In genomic region chr10:131354380-131354779, GRCh38 we compare ENCODE assay signal across 20 cellular contexts. TPM values are rescaled to one million over a fixed set of nuclear protein-coding genes. Genes with fewer than 3 reads are reported as not detected.
DNase-seq lines count a peak whose midpoint lies in the region; ATAC-seq and TF ChIP-seq lines count a peak whose summit lies in the region.
"Had no signal": no experiment of that assay in that cellular context is flagged by ENCODE, and none has a peak within 500 bp of the region (broad histone marks: within the 10 kb centered on the region; RNA-seq: fewer than 3 reads in every experiment).

No MANE protein-coding gene starts in this region.

- no peaks in the 10 kb centered on the region for H3K79me2 ChIP-seq in hepatocyte
- H3K79me2 ChIP-seq: parathyroid adenoma had no signal

- no peaks in the 10 kb centered on the region for H3K4me1 ChIP-seq in hepatocyte (ENCODE audit: insufficient read depth)
- H3K4me1 ChIP-seq: parathyroid adenoma, upper lobe of left lung had no signal

- no peak overlapping the region for H3K4me3 Mint-ChIP-seq in activated naive CD8-positive, alpha-beta T cell treated with anti-CD3 and anti-CD28 coated beads, Interleukin-2, amount 10 ng/mL, durations not matched to agents 7 days and 5 days
- no peak overlapping the region for H3K4me3 Mint-ChIP-seq in activated naive CD8-positive, alpha-beta T cell treated with anti-CD3 and anti-CD28 coated beads, Interleukin-2, amount 50 U/mL, for 24 hours
- H3K4me3 Mint-ChIP-seq: activated naive CD4-positive, alpha-beta T cell treated with anti-CD3 and anti-CD28 coated beads, Interleukin-2, amount 10 ng/mL, durations not matched to agents 7 days and 5 days; CD8-positive, alpha-beta memory T cell; dendritic cell treated with granulocyte-macrophage colony-stimulating factor and Interleukin-4, amounts not matched to agents 40 ng/mL and 50 ng/mL, for 4 days; stimulated activated naive B cell treated with anti-CD40 and anti-IgM and Interleukin-4, amounts not matched to agents 10 μg/mL and 1 μg/mL and 100 μg/mL, for 72 hours had no signal

- no peak for TF ChIP-seq CTCF in hepatocyte (IDR thresholded peaks at IDR 0.05; ENCODE audit: poor library complexity)

- H2AFZ ChIP-seq in hepatocyte = no peak overlapping the region
- H2AFZ ChIP-seq: parathyroid adenoma had no signal

- no peaks in the 10 kb centered on the region for H3K27me3 Mint-ChIP-seq in activated naive CD8-positive, alpha-beta T cell treated with anti-CD3 and anti-CD28 coated beads, Interleukin-2, amount 10 ng/mL, durations not matched to agents 7 days and 5 days
- no peaks in the 10 kb centered on the region for H3K27me3 Mint-ChIP-seq in activated naive CD8-positive, alpha-beta T cell treated with anti-CD3 and anti-CD28 coated beads, Interleukin-2, amount 50 U/mL, for 24 hours
- H3K27me3 Mint-ChIP-seq: activated naive CD4-positive, alpha-beta T cell treated with anti-CD3 and anti-CD28 coated beads, Interleukin-2, amount 10 ng/mL, durations not matched to agents 7 days and 5 days; dendritic cell treated with granulocyte-macrophage colony-stimulating factor and Interleukin-4, amounts not matched to agents 40 ng/mL and 50 ng/mL, for 4 days had no signal

- peaks cover 1% of the 10 kb centered on the region for H3K9me3 Mint-ChIP-seq in activated naive CD8-positive, alpha-beta T cell treated with anti-CD3 and anti-CD28 coated beads, Interleukin-2, amount 10 ng/mL, durations not matched to agents 7 days and 5 days
- no peaks in the 10 kb centered on the region for H3K9me3 Mint-ChIP-seq in activated naive CD8-positive, alpha-beta T cell treated with anti-CD3 and anti-CD28 coated beads, Interleukin-2, amount 50 U/mL, for 24 hours
- H3K9me3 Mint-ChIP-seq: dendritic cell treated with granulocyte-macrophage colony-stimulating factor and Interleukin-4, amounts not matched to agents 40 ng/mL and 50 ng/mL, for 4 days had no signal

- DNase-seq in activated naive CD8-positive, alpha-beta T cell treated with anti-CD3 and anti-CD28 coated beads, Interleukin-2, amount 10 ng/mL, durations not matched to agents 7 days and 5 days = no peak
- no peak for DNase-seq in activated naive CD8-positive, alpha-beta T cell treated with anti-CD3 and anti-CD28 coated beads, Interleukin-2, amount 50 U/mL, for 24 hours
- DNase-seq in OCI-M1 (lab: John Stamatoyannopoulos, UW) (peak; percentile 31), hepatocyte (ENCODE audit: low spot score) (peak; percentile 56), middle frontal gyrus (ENCODE audit: extremely low spot score, low spot score) (no peak), HuH-7.5 (ENCODE audit: low spot score) (no peak), mesenteric fat pad (ENCODE audit: low spot score) (no peak)
- DNase-seq: activated naive CD4-positive, alpha-beta T cell treated with anti-CD3 and anti-CD28 coated beads, Interleukin-2, amount 10 ng/mL, durations not matched to agents 7 days and 5 days; CD8-positive, alpha-beta memory T cell; IMR-90; left cardiac atrium; NCI-H1436 treated with DMSO at 0.1 percent for 48 hours; NCI-H2227 treated with DMSO at 0.1 percent for 48 hours; small intestine; stimulated activated naive B cell treated with anti-CD40 and anti-IgM and Interleukin-4, amounts not matched to agents 10 μg/mL and 1 μg/mL and 100 μg/mL, for 72 hours; upper lobe of left lung had no signal

- H3K9me3 ChIP-seq in hepatocyte (ENCODE audit: low read depth) = no peaks in the 10 kb centered on the region
- H3K9me3 ChIP-seq: upper lobe of left lung had no signal

- H3K36me3 ChIP-seq in hepatocyte (replicated peaks; ENCODE audit: insufficient read depth, low read depth) = no peaks in the 10 kb centered on the region
- H3K36me3 ChIP-seq: upper lobe of left lung had no signal

- peak overlapping the region; percentile 52 for H3K27ac Mint-ChIP-seq in activated naive CD8-positive, alpha-beta T cell treated with anti-CD3 and anti-CD28 coated beads, Interleukin-2, amount 10 ng/mL, durations not matched to agents 7 days and 5 days
- no peak overlapping the region for H3K27ac Mint-ChIP-seq in activated naive CD8-positive, alpha-beta T cell treated with anti-CD3 and anti-CD28 coated beads, Interleukin-2, amount 50 U/mL, for 24 hours
- H3K27ac Mint-ChIP-seq: activated naive CD4-positive, alpha-beta T cell treated with anti-CD3 and anti-CD28 coated beads, Interleukin-2, amount 10 ng/mL, durations not matched to agents 7 days and 5 days; CD8-positive, alpha-beta memory T cell; dendritic cell treated with granulocyte-macrophage colony-stimulating factor and Interleukin-4, amounts not matched to agents 40 ng/mL and 50 ng/mL, for 4 days; stimulated activated naive B cell treated with anti-CD40 and anti-IgM and Interleukin-4, amounts not matched to agents 10 μg/mL and 1 μg/mL and 100 μg/mL, for 72 hours had no signal

- ATAC-seq in activated naive CD8-positive, alpha-beta T cell treated with anti-CD3 and anti-CD28 coated beads, Interleukin-2, amount 10 ng/mL, durations not matched to agents 7 days and 5 days (ENCODE audit: low read depth) = no peak
- no peak for ATAC-seq in activated naive CD8-positive, alpha-beta T cell treated with anti-CD3 and anti-CD28 coated beads, Interleukin-2, amount 50 U/mL, for 24 hours
- no peak for ATAC-seq in HG03342 (IDR thresholded peaks at IDR 0.05; ENCODE audit: unreplicated experiment)
- ATAC-seq: left cardiac atrium; stimulated activated naive B cell treated with anti-CD40 and anti-IgM and Interleukin-4, amounts not matched to agents 10 μg/mL and 1 μg/mL and 100 μg/mL, for 72 hours had no signal

- no peaks in the 10 kb centered on the region for H3K36me3 Mint-ChIP-seq in activated naive CD8-positive, alpha-beta T cell treated with anti-CD3 and anti-CD28 coated beads, Interleukin-2, amount 10 ng/mL, durations not matched to agents 7 days and 5 days
- no peaks in the 10 kb centered on the region for H3K36me3 Mint-ChIP-seq in activated naive CD8-positive, alpha-beta T cell treated with anti-CD3 and anti-CD28 coated beads, Interleukin-2, amount 50 U/mL, for 24 hours (ENCODE audit: low read depth)
- H3K36me3 Mint-ChIP-seq: activated naive CD4-positive, alpha-beta T cell treated with anti-CD3 and anti-CD28 coated beads, Interleukin-2, amount 10 ng/mL, durations not matched to agents 7 days and 5 days; CD8-positive, alpha-beta memory T cell; stimulated activated naive B cell treated with anti-CD40 and anti-IgM and Interleukin-4, amounts not matched to agents 10 μg/mL and 1 μg/mL and 100 μg/mL, for 72 hours had no signal

- H4K20me1 ChIP-seq in hepatocyte (ENCODE audit: insufficient read depth, poor library complexity, severe bottlenecking) = no peaks in the 10 kb centered on the region

- WGBS in hepatocyte (ENCODE audit: low lambda C conversion rate, missing lambda C conversion rate) = 69% methylated on average over 9 of the region's 9 CpGs

- H3K4me1 Mint-ChIP-seq in activated naive CD8-positive, alpha-beta T cell treated with anti-CD3 and anti-CD28 coated beads, Interleukin-2, amount 10 ng/mL, durations not matched to agents 7 days and 5 days = no peaks in the 10 kb centered on the region
- H3K4me1 Mint-ChIP-seq in activated naive CD8-positive, alpha-beta T cell treated with anti-CD3 and anti-CD28 coated beads, Interleukin-2, amount 50 U/mL, for 24 hours = no peaks in the 10 kb centered on the region
- H3K4me1 Mint-ChIP-seq: activated naive CD4-positive, alpha-beta T cell treated with anti-CD3 and anti-CD28 coated beads, Interleukin-2, amount 10 ng/mL, durations not matched to agents 7 days and 5 days; CD8-positive, alpha-beta memory T cell; stimulated activated naive B cell treated with anti-CD40 and anti-IgM and Interleukin-4, amounts not matched to agents 10 μg/mL and 1 μg/mL and 100 μg/mL, for 72 hours had no signal

- H3K9me2 ChIP-seq in hepatocyte (replicated peaks; ENCODE audit: insufficient read depth) = no peaks in the 10 kb centered on the region

- H3K27me3 ChIP-seq in hepatocyte = no peaks in the 10 kb centered on the region
- H3K27me3 ChIP-seq: upper lobe of left lung had no signal

- H3K4me2 ChIP-seq in hepatocyte = no peak overlapping the region

- no peak overlapping the region for H3K27ac ChIP-seq in hepatocyte
- H3K27ac ChIP-seq: parathyroid adenoma, upper lobe of left lung had no signal

- H3K4me3 ChIP-seq in hepatocyte = no peak overlapping the region
- H3K4me3 ChIP-seq: upper lobe of left lung had no signal

- POLR2A ChIA-PET in activated naive CD8-positive, alpha-beta T cell treated with anti-CD3 and anti-CD28 coated beads, Interleukin-2, amount 10 ng/mL, durations not matched to agents 7 days and 5 days (lab: Charles Lee) = no interaction called here

RNA-seq across cellular contexts. Expression of gene TCERG1L, which starts 42.9 kb away (rescaled TPM):
- total RNA-seq in activated naive CD8-positive, alpha-beta T cell treated with anti-CD3 and anti-CD28 coated beads, Interleukin-2, amount 10 ng/mL, durations not matched to agents 7 days and 5 days = under 1 TPM; 0.20 to 0.36 TPM
- total RNA-seq in hepatocyte (0.12 and 0.47 TPM in 2 replicates), mesenteric fat pad (not detected)
- 0.26 and 0.73 TPM in 2 replicates for polyA plus RNA-seq in hepatocyte
- total RNA-seq: H4, IMR-90, left cardiac atrium had no signal
- polyA plus RNA-seq: IMR-90 had no signal

Comparison
In these comparisons a context has a peak if more than half of its experiments do, and no peak if none do; other contexts are left out.
1. DNase-seq: peak in OCI-M1 (single experiment) and hepatocyte (single experiment); none in activated naive CD8-positive, alpha-beta T cell treated with anti-CD3 and anti-CD28 coated beads, Interleukin-2, amount 10 ng/mL, durations not matched to agents 7 days and 5 days (single experiment), activated naive CD8-positive, alpha-beta T cell treated with anti-CD3 and anti-CD28 coated beads, Interleukin-2, amount 50 U/mL, for 24 hours (single experiment), middle frontal gyrus (single experiment), HuH-7.5 (single experiment) and mesenteric fat pad (single experiment).